Comparison of ENCODE assay signal across 8 cellular contexts in genomic region chr12:40692617-40693502, GRCh38. TPM values are rescaled to one million over a fixed set of nuclear protein-coding genes. Genes with fewer than 3 reads are reported as not detected.
DNase-seq lines count a peak whose midpoint lies in the region; ATAC-seq and TF ChIP-seq lines count a peak whose summit lies in the region.

No MANE protein-coding gene starts in this region.

- no peaks in the 10 kb centered on the region for H3F3A ChIP-seq in PC-9 (ENCODE audit: insufficient read depth, low read depth)

- POLR2A ChIA-PET in PC-9 (lab: Charles Lee; ENCODE audit: unreplicated experiment) = no interaction called here

- H3K36me3 ChIP-seq in PC-9 (ENCODE audit: low read depth) (no peaks in the 10 kb centered on the region), hepatocyte (replicated peaks; ENCODE audit: insufficient read depth, low read depth) (no peaks in the 10 kb centered on the region), gastrocnemius medialis (no peaks in the 10 kb centered on the region)

- in situ Hi-C loops in gastrocnemius medialis (cut with MboI; ENCODE audit: low sequenced_read_pairs in 4 of 4) = no loop called here

- no TSS peak for BruUV-seq in PC-9 (replicated peaks; lab: Mats Ljungman, UMichigan)

- WGBS in hepatocyte (ENCODE audit: low lambda C conversion rate, missing lambda C conversion rate) = 2% methylated on average over 35 of the region's 56 CpGs

- intact Hi-C loops in PC-9 (cut with micrococcal nuclease; ENCODE audit: unreplicated experiment) = no loop called here
- intact Hi-C loops in gastrocnemius medialis (cut with DNase I; ENCODE audit: low total_unique reads) = no loop called here

- H3K27ac ChIP-seq in PC-9 (no peak overlapping the region), hepatocyte (no peak overlapping the region), gastrocnemius medialis (no peak overlapping the region)

- no peak for TF ChIP-seq POLR2A in gastrocnemius medialis (IDR thresholded peaks at IDR 0.05)
- no peak for TF ChIP-seq POLR2A in GM18505 (IDR thresholded peaks at IDR 0.05; ENCODE audit: borderline replicate concordance, extremely low read depth, insufficient read depth, insufficient read length)

- peaks cover 4% of the 10 kb centered on the region for H3K9me3 ChIP-seq in PC-9 (ENCODE audit: insufficient read depth, low read depth)
- H3K9me3 ChIP-seq in hepatocyte (ENCODE audit: low read depth) = no peaks in the 10 kb centered on the region
- H3K9me3 ChIP-seq in gastrocnemius medialis = no peaks in the 10 kb centered on the region

- H3K27me3 ChIP-seq in PC-9 (ENCODE audit: insufficient read depth, low read depth) (no peaks in the 10 kb centered on the region; the same call in 1 of the 2 replicates), hepatocyte (peaks cover 54% of the 10 kb centered on the region), gastrocnemius medialis (peaks cover 19 to 25% (median 24%) of the 10 kb centered on the region in 3 donors)

- H3K4me3 ChIP-seq in PC-9 = peak overlapping the region; percentile 66
- H3K4me3 ChIP-seq in hepatocyte = peak overlapping the region; percentile 65
- peak overlapping the region; percentile 30 to 47 (median 40) for H3K4me3 ChIP-seq in gastrocnemius medialis

- H3K4me2 ChIP-seq in PC-9 (peak overlapping the region; percentile 91), hepatocyte (peak overlapping the region; percentile 98)

- H3K9me2 ChIP-seq in PC-9 (ENCODE audit: insufficient read depth) (no peaks in the 10 kb centered on the region), hepatocyte (replicated peaks; ENCODE audit: insufficient read depth) (no peaks in the 10 kb centered on the region)

- peak in 1 of 2 experiments; percentile 19 for DNase-seq in PC-9
- DNase-seq in hepatocyte (ENCODE audit: low spot score) = peak; percentile 25
- peak in 1 of 2 donors; percentile 11 for DNase-seq in gastrocnemius medialis
- DNase-seq in effector CD4-positive, alpha-beta T cell = no peak
- no peak for DNase-seq in NCI-H1436 treated with DMSO at 0.1 percent for 48 hours (lab: John Stamatoyannopoulos, UW)

- H3K4me1 ChIP-seq in PC-9 (replicated peaks; ENCODE audit: insufficient read depth) (0 out of 2 replicates have a peak, but pooled peaks cover 4% of the 10 kb centered on the region), hepatocyte (ENCODE audit: insufficient read depth) (no peaks in the 10 kb centered on the region), gastrocnemius medialis (no peaks in the 10 kb centered on the region)

- H3K79me2 ChIP-seq in PC-9 (ENCODE audit: low read depth) (no peaks in the 10 kb centered on the region), hepatocyte (no peaks in the 10 kb centered on the region)

- H2AFZ ChIP-seq in PC-9 (peak overlapping the region; percentile 95), hepatocyte (peak overlapping the region; percentile 90)

- peak; percentile 11 for ATAC-seq in GM19324 (IDR thresholded peaks at IDR 0.05; ENCODE audit: low FRiP score, unreplicated experiment)
- ATAC-seq in gastrocnemius medialis = no peak
- ATAC-seq in HG03460 (IDR thresholded peaks at IDR 0.05; ENCODE audit: unreplicated experiment) = no peak
- no peak for ATAC-seq in GM18505 (IDR thresholded peaks at IDR 0.05; ENCODE audit: unreplicated experiment)

- H4K20me1 ChIP-seq in PC-9 (ENCODE audit: insufficient read depth) (no peaks in the 10 kb centered on the region), hepatocyte (ENCODE audit: insufficient read depth, poor library complexity, severe bottlenecking) (no peaks in the 10 kb centered on the region)

- CTCF ChIA-PET in PC-9 (lab: Charles Lee) = no interaction called here

- no peak for TF ChIP-seq CTCF in PC-9 (conservative IDR thresholded peaks at IDR 0.05)
- no peak for TF ChIP-seq CTCF in hepatocyte (IDR thresholded peaks at IDR 0.05; ENCODE audit: poor library complexity)
- no peak for TF ChIP-seq CTCF in gastrocnemius medialis (IDR thresholded peaks at IDR 0.05 in 4 of 5, conservative IDR thresholded peaks at IDR 0.05 in 1 of 5)

RNA-seq across cellular contexts. Expression of gene CNTN1, which starts 0.6 kb away (rescaled TPM):
- total RNA-seq in PC-9 (2021) (0.37 and 0.45 TPM in 2 replicates), hepatocyte (2.4 and 4.1 TPM in 2 replicates), gastrocnemius medialis (under 1 TPM; 0.15 to 0.29 (median 0.22) TPM)
- 0.58 and 1.7 TPM in 2 replicates for polyA plus RNA-seq in hepatocyte
